In genomic region chr6:126376682-126377081, GRCh38 we compare ENCODE assay signal across 1 cellular context.
TF ChIP-seq lines count a peak whose summit lies in the region.

No MANE protein-coding gene starts in this region.

TF ChIP-seq in WTC11, 78 proteins besides CTCF, POLR2A, EP300 and RAD21 (continued from another document):
- TF ChIP-seq, protein P1, sequence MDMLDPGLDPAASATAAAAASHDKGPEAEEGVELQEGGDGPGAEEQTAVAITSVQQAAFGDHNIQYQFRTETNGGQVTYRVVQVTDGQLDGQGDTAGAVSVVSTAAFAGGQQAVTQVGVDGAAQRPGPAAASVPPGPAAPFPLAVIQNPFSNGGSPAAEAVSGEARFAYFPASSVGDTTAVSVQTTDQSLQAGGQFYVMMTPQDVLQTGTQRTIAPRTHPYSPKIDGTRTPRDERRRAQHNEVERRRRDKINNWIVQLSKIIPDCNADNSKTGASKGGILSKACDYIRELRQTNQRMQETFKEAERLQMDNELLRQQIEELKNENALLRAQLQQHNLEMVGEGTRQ (CRISPR knock-in tag; IDR thresholded peaks at IDR 0.05): no peak
- no peak for TF ChIP-seq SP1 (CRISPR knock-in tag; conservative IDR thresholded peaks at IDR 0.05)
- no peak for TF ChIP-seq ZNF138 (CRISPR knock-in tag; conservative IDR thresholded peaks at IDR 0.05)
- TF ChIP-seq ETV6 (CRISPR knock-in tag; IDR thresholded peaks at IDR 0.05): no peak
- no peak for TF ChIP-seq GRHL2 (CRISPR knock-in tag; IDR thresholded peaks at IDR 0.05; ENCODE audit: insufficient replicate concordance, severe bottlenecking)
- TF ChIP-seq ATF1 (CRISPR knock-in tag; IDR thresholded peaks at IDR 0.05): no peak
- TF ChIP-seq NR1H2 (CRISPR knock-in tag; IDR thresholded peaks at IDR 0.05): no peak
- no peak for TF ChIP-seq E2F5 (CRISPR knock-in tag; IDR thresholded peaks at IDR 0.05)
- no peak for TF ChIP-seq TEAD1 (CRISPR knock-in tag; IDR thresholded peaks at IDR 0.05)
- no peak for TF ChIP-seq JAZF1 (CRISPR knock-in tag; IDR thresholded peaks at IDR 0.05)
